ENCODE assay signal across 9 cellular contexts in genomic region chr16:66250686-66251405, GRCh38.
DNase-seq lines count a peak whose midpoint lies in the region; ATAC-seq and TF ChIP-seq lines count a peak whose summit lies in the region.
"Had no signal": no experiment of that assay in that cellular context is flagged by ENCODE, and none has a peak within 500 bp of the region (broad histone marks: within the 10 kb centered on the region; RNA-seq: fewer than 3 reads in every experiment).

No MANE protein-coding gene starts in this region.

- no peak for TF ChIP-seq EP300 in suprapubic skin (IDR thresholded peaks at IDR 0.05)

- H3K9ac ChIP-seq in NT2/D1 (ENCODE audit: insufficient read length, low read depth) = no peak overlapping the region

- DNase-seq in NT2/D1 (ENCODE audit: low read depth, low spot score) (peak; percentile 25), dedifferentiated amniotic fluid mesenchymal stem cell (ENCODE audit: extremely low spot score) (peak; percentile 77), left lung (no peak), suprapubic skin (ENCODE audit: low spot score in 2 of 2) (peak; percentile 88 to 89), SK-N-DZ (ENCODE audit: low spot score) (no peak), SKM-1 treated with dmso at 0.1 percent for 144 hours (lab: John Stamatoyannopoulos, UW; ENCODE audit: unreplicated experiment) (no peak)
- DNase-seq: activated CD4-positive, CD25-positive, alpha-beta regulatory T cell treated with anti-CD3 and anti-CD28 coated beads, Interleukin-2, amount 50 U/mL, for 72 hours had no signal

- ATAC-seq in left lung (peak; percentile 67), HG03521 (IDR thresholded peaks at IDR 0.05; ENCODE audit: unreplicated experiment) (no peak), HG03378 (IDR thresholded peaks at IDR 0.05; ENCODE audit: unreplicated experiment) (no peak)

- H3K4me1 ChIP-seq in NT2/D1 (ENCODE audit: insufficient read depth, insufficient read length) (peaks cover 1% of the 10 kb centered on the region), left lung (peaks cover 0 to 7% of the 10 kb centered on the region in 2 donors), suprapubic skin (peaks cover 30% of the 10 kb centered on the region)

- H3K36me3 ChIP-seq in NT2/D1 (ENCODE audit: insufficient read depth, insufficient read length, low read length) (no peaks in the 10 kb centered on the region), left lung (no peaks in the 10 kb centered on the region), suprapubic skin (no peaks in the 10 kb centered on the region)

- TF ChIP-seq CTCF in left lung (IDR thresholded peaks at IDR 0.05) (no peak), suprapubic skin (IDR thresholded peaks at IDR 0.05) (no peak)

- WGBS in suprapubic skin = 18% methylated on average over 10 of the region's 10 CpGs

- no peak for TF ChIP-seq POLR2A in suprapubic skin (IDR thresholded peaks at IDR 0.05)

- intact Hi-C loops in left lung (cut with DNase I) = no loop called here

- no peaks in the 10 kb centered on the region for H3K27me3 ChIP-seq in NT2/D1 (ENCODE audit: insufficient read depth, insufficient read length)
- H3K27me3 ChIP-seq in left lung = no peaks in the 10 kb centered on the region
- H3K27me3 ChIP-seq in suprapubic skin = no peaks in the 10 kb centered on the region

- H3K27ac ChIP-seq in left lung (peak overlapping the region in 1 of 2 donors; percentile 33), suprapubic skin (peak overlapping the region; percentile 75)

- H3K9me3 ChIP-seq in NT2/D1 (ENCODE audit: insufficient read depth, low read length) (no peaks in the 10 kb centered on the region), left lung (no peaks in the 10 kb centered on the region), suprapubic skin (no peaks in the 10 kb centered on the region)

- no peak overlapping the region for H3K4me3 ChIP-seq in NT2/D1 (ENCODE audit: insufficient read length, low read depth)
- H3K4me3 ChIP-seq in left lung = no peak overlapping the region
- no peak overlapping the region for H3K4me3 ChIP-seq in suprapubic skin

Comparison
In these comparisons a context has a peak if more than half of its experiments do, and no peak if none do; other contexts are left out.
1. DNase-seq: peak in NT2/D1 (single experiment), dedifferentiated amniotic fluid mesenchymal stem cell (single experiment) and suprapubic skin (2 of 2); none in left lung (0 of 2), SK-N-DZ (single experiment) and SKM-1 treated with dmso at 0.1 percent for 144 hours (single experiment).